ENCODE assay signal across 22 cellular contexts in the genomic region with DNA sequence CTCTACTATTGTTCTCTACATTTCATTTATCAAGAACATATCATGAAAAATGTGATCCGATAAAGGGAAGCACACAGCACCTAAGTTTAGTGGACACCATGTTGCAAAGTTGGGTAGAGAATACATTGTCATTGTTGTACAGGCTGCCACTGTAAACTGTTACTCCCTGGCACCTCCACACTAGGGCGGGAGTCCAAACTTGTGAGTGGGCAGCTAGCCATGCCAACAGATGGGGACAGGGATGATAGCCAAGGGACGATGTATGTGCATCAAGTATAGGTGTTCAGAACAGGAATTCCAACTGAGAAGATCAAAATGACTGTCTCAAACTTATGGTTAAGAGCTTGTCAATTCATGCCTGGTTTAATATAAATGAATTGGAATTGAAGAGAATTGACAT.
"Had no signal": no experiment of that assay in that cellular context is flagged by ENCODE, and none has a peak within 500 bp of the region (broad histone marks: within the 10 kb centered on the region; RNA-seq: fewer than 3 reads in every experiment).

No MANE protein-coding gene starts in this region.

- H3K9me3 ChIP-seq: left lung, pancreas, tibial nerve, vagina had no signal

- DNase-seq: activated B cell treated with CpG ODN at 0.5 μM for 24 hours; activated CD4-positive, alpha-beta T cell treated with anti-CD3 and anti-CD28 coated beads for 36 hours; activated CD4-positive, alpha-beta T cell treated with anti-CD3 and anti-CD28 coated beads, Interleukin-2, amount 50 U/mL, for 4 hours; activated CD8-positive, alpha-beta memory T cell treated with anti-CD3 and anti-CD28 coated beads for 24 hours; activated CD8-positive, alpha-beta memory T cell treated with anti-CD3 and anti-CD28 coated beads, Interleukin-2, amount 50 U/mL, for 4 hours; activated T-cell treated with anti-CD3 and anti-CD28 coated beads, Interleukin-2, amount 50 U/mL, for 24 hours; aorta; brain microvascular endothelial cell; cortex of kidney; endodermal cell; left lung; small intestine; stimulated activated CD4-positive, alpha-beta T cell treated with anti-CD3 and anti-CD28 coated beads, Interleukin-2, amount 100 ng/mL, for 24 hours; stimulated activated naive CD8-positive, alpha-beta T cell treated with anti-CD3 and anti-CD28 coated beads, Interleukin-15, amount 100 ng/mL, for 72 hours; T1000 had no signal

- H3K4me3 ChIP-seq: left lung, pancreas, tibial nerve, vagina had no signal

- ATAC-seq: activated CD4-positive, alpha-beta T cell treated with anti-CD3 and anti-CD28 coated beads for 36 hours; activated naive CD4-positive, alpha-beta T cell treated with anti-CD3 and anti-CD28 coated beads, Interleukin-2, amount 50 U/mL, for 72 hours; activated T-helper 17 cell treated with anti-CD3 and anti-CD28 coated beads, Interleukin-2, amount 50 U/mL, for 72 hours; left lung; sciatic nerve; stimulated activated effector memory CD8-positive, alpha-beta T cell treated with anti-CD3 and anti-CD28 coated beads, Interleukin-12 subunit alpha, Interleukin-12 subunit beta, amount 100 ng/mL, for 72 hours; stimulated activated naive CD8-positive, alpha-beta T cell treated with anti-CD3 and anti-CD28 coated beads, Interleukin-15, amount 100 ng/mL, for 72 hours had no signal

- H3K27me3 ChIP-seq: brain microvascular endothelial cell, left lung, pancreas, vagina had no signal

- FAIRE-seq: pancreas, small intestine had no signal

- H3K4me1 ChIP-seq: left lung, pancreas, tibial nerve, vagina had no signal

- H3K27ac ChIP-seq: brain microvascular endothelial cell, left lung, pancreas, tibial nerve, vagina had no signal

- H3K36me3 ChIP-seq: brain microvascular endothelial cell, left lung, pancreas, tibial nerve, vagina had no signal
